Comparison of ENCODE assay signal across 2 cellular contexts in genomic region chr5:151700816-151701215, GRCh38.
A peak's percentile ranks its signal among the peaks of the same experiment; 100 is the strongest.
TF ChIP-seq lines count a peak whose summit lies in the region.

No MANE protein-coding gene starts in this region.

TF ChIP-seq in A549, 52 proteins besides CTCF, POLR2A, EP300 and RAD21 (continued from another document):
- TF ChIP-seq, protein P1, sequence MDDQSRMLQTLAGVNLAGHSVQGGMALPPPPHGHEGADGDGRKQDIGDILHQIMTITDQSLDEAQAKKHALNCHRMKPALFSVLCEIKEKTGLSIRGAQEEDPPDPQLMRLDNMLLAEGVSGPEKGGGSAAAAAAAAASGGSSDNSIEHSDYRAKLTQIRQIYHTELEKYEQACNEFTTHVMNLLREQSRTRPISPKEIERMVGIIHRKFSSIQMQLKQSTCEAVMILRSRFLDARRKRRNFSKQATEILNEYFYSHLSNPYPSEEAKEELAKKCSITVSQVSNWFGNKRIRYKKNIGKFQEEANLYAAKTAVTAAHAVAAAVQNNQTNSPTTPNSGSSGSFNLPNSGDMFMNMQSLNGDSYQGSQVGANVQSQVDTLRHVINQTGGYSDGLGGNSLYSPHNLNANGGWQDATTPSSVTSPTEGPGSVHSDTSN (IDR thresholded peaks at IDR 0.05): no peak
- TF ChIP-seq FOSB (CRISPR knock-in tag; IDR thresholded peaks at IDR 0.05): no peak
- TF ChIP-seq, protein P2, sequence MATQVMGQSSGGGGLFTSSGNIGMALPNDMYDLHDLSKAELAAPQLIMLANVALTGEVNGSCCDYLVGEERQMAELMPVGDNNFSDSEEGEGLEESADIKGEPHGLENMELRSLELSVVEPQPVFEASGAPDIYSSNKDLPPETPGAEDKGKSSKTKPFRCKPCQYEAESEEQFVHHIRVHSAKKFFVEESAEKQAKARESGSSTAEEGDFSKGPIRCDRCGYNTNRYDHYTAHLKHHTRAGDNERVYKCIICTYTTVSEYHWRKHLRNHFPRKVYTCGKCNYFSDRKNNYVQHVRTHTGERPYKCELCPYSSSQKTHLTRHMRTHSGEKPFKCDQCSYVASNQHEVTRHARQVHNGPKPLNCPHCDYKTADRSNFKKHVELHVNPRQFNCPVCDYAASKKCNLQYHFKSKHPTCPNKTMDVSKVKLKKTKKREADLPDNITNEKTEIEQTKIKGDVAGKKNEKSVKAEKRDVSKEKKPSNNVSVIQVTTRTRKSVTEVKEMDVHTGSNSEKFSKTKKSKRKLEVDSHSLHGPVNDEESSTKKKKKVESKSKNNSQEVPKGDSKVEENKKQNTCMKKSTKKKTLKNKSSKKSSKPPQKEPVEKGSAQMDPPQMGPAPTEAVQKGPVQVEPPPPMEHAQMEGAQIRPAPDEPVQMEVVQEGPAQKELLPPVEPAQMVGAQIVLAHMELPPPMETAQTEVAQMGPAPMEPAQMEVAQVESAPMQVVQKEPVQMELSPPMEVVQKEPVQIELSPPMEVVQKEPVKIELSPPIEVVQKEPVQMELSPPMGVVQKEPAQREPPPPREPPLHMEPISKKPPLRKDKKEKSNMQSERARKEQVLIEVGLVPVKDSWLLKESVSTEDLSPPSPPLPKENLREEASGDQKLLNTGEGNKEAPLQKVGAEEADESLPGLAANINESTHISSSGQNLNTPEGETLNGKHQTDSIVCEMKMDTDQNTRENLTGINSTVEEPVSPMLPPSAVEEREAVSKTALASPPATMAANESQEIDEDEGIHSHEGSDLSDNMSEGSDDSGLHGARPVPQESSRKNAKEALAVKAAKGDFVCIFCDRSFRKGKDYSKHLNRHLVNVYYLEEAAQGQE (IDR thresholded peaks at IDR 0.05): no peak
- no peak for TF ChIP-seq RARB (CRISPR knock-in tag; IDR thresholded peaks at IDR 0.05)
- TF ChIP-seq CBX2 (IDR thresholded peaks at IDR 0.05; ENCODE audit: borderline replicate concordance, low read depth): no peak
- no peak for TF ChIP-seq RNF2 (IDR thresholded peaks at IDR 0.05; ENCODE audit: borderline replicate concordance, low read depth)
- no peak for TF ChIP-seq ATOH8 (CRISPR knock-in tag; IDR thresholded peaks at IDR 0.05; ENCODE audit: low read depth)
- TF ChIP-seq MAZ (IDR thresholded peaks at IDR 0.05; ENCODE audit: borderline replicate concordance, low read depth, low read length): no peak
- no peak for TF ChIP-seq E2F6 (IDR thresholded peaks at IDR 0.05; ENCODE audit: borderline replicate concordance, low read depth)
- TF ChIP-seq, protein P3, sequence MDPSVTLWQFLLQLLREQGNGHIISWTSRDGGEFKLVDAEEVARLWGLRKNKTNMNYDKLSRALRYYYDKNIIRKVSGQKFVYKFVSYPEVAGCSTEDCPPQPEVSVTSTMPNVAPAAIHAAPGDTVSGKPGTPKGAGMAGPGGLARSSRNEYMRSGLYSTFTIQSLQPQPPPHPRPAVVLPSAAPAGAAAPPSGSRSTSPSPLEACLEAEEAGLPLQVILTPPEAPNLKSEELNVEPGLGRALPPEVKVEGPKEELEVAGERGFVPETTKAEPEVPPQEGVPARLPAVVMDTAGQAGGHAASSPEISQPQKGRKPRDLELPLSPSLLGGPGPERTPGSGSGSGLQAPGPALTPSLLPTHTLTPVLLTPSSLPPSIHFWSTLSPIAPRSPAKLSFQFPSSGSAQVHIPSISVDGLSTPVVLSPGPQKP (IDR thresholded peaks at IDR 0.05; ENCODE audit: low read depth, low read length): no peak
- no peak for TF ChIP-seq CEBPB (IDR thresholded peaks at IDR 0.05)
- TF ChIP-seq ZFP36 (IDR thresholded peaks at IDR 0.05; ENCODE audit: borderline replicate concordance, partially characterized antibody): no peak
- TF ChIP-seq KDM5A (IDR thresholded peaks at IDR 0.05): no peak
- no peak for TF ChIP-seq PHF8 (IDR thresholded peaks at IDR 0.05; ENCODE audit: borderline replicate concordance, low read depth)
- no peak for TF ChIP-seq USF2 (IDR thresholded peaks at IDR 0.05)
- no peak for TF ChIP-seq RFX5 (IDR thresholded peaks at IDR 0.05)

TF ChIP-seq in K562, 482 proteins besides CTCF, POLR2A, EP300 and RAD21:
- TF ChIP-seq, protein P4, sequence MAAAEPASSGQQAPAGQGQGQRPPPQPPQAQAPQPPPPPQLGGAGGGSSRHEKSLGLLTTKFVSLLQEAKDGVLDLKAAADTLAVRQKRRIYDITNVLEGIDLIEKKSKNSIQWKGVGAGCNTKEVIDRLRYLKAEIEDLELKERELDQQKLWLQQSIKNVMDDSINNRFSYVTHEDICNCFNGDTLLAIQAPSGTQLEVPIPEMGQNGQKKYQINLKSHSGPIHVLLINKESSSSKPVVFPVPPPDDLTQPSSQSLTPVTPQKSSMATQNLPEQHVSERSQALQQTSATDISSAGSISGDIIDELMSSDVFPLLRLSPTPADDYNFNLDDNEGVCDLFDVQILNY (CRISPR knock-in tag; IDR thresholded peaks at IDR 0.05): no peak
- peak; percentile 42; the same call in 1 of the 2 replicates for TF ChIP-seq DPF2 (IDR thresholded peaks at IDR 0.05)
- no peak for TF ChIP-seq ZSCAN29 (IDR thresholded peaks at IDR 0.05)
- no peak for TF ChIP-seq ZNF134 (CRISPR knock-in tag; conservative IDR thresholded peaks at IDR 0.05)
